1 cellular context compared by ENCODE assay signal in the genomic region with DNA sequence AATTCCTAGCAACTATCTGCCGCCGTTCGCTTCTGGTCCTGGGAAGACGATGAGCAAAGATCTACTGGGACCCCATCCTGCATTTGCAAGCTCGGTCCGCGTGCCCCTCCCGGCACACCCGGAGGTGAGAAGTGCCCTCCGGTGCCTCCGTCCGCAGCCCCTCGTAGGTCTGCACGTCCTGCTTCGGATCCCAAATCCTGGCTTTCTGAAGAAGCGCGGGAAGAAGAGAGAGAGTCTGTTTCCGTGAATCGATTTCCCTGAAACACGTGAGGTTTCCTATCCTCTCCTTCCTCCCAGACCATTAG.
TF ChIP-seq lines count a peak whose summit lies in the region.

No MANE protein-coding gene starts in this region.

TF ChIP-seq in GM12878, 131 proteins besides CTCF, POLR2A, EP300 and RAD21 (continued from another document):
- TF ChIP-seq ZBTB33 (IDR thresholded peaks at IDR 0.05), result no peak
